Comparison of ENCODE assay signal across 10 cellular contexts in the genomic region with DNA sequence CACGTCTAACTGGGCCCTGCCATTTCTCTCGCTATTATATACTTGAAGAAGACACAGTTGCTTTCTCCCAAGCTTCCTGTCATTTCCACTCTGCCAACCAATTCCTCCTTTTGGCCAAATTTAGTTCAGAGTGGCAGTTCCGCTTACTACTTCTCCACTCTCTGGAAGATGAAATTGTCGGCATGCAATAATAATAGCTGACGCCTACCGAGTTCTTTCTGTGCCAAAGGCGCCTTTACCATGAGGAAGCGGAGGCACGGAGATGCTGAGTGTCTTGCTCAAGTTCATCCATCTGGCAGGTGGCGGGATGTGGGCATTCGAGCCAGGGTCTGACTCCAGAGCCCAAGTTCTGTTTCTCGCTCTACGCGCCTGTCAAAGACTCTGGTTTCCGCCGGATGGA. TPM values are rescaled to one million over a fixed set of nuclear protein-coding genes. Genes with fewer than 3 reads are reported as not detected.
A peak's percentile ranks its signal among the peaks of the same experiment; 100 is the strongest.
DNase-seq lines count a peak whose midpoint lies in the region; ATAC-seq, FAIRE-seq and TF ChIP-seq lines count a peak whose summit lies in the region.
"Had no signal": no experiment of that assay in that cellular context is flagged by ENCODE, and none has a peak within 500 bp of the region (broad histone marks: within the 10 kb centered on the region; RNA-seq: fewer than 3 reads in every experiment).

No MANE protein-coding gene starts in this region.

- H3K79me2 ChIP-seq in GM12878 (ENCODE audit: control insufficient read depth, insufficient read depth, low read length), result no peaks in the 10 kb centered on the region

- H3K4me2 ChIP-seq in GM12878 (ENCODE audit: control insufficient read depth, insufficient read depth), result peak overlapping the region; percentile 70

- TF ChIP-seq EP300 in GM12878 (IDR thresholded peaks at IDR 0.05; ENCODE audit: borderline replicate concordance in 1 of 2, control insufficient read depth in 1 of 2, low read depth in 2 of 2, low read length in 2 of 2), result no peak

- H3K27ac ChIP-seq in GM12878 (ENCODE audit: control insufficient read depth, insufficient read depth) (peak overlapping the region; percentile 45), small intestine (ENCODE audit: low read depth in 1 of 2, low read length in 1 of 2) (peak overlapping the region in 1 of 2 donors; percentile 36)

- POLR2A ChIA-PET in GM12878 (lab: Charles Lee), result no interaction called here
- POLR2A ChIA-PET in naive thymus-derived CD8-positive, alpha-beta T cell (lab: Charles Lee), result no interaction called here

- H3K27me3 Mint-ChIP-seq in stimulated activated naive CD8-positive, alpha-beta T cell treated with anti-CD3 and anti-CD28 coated beads, Interleukin-15, Interleukin-2, amounts not matched to agents 100 ng/mL and 50 ng/mL, for 24 hours, result no peaks in the 10 kb centered on the region
- H3K27me3 Mint-ChIP-seq in naive thymus-derived CD8-positive, alpha-beta T cell, result no peaks in the 10 kb centered on the region
- peaks cover 13% of the 10 kb centered on the region for H3K27me3 Mint-ChIP-seq in Calu3 (ENCODE audit: unreplicated experiment)

- peak overlapping the region; percentile 91 for H3K27ac Mint-ChIP-seq in stimulated activated naive CD8-positive, alpha-beta T cell treated with anti-CD3 and anti-CD28 coated beads, Interleukin-15, Interleukin-2, amounts not matched to agents 100 ng/mL and 50 ng/mL, for 24 hours
- peak overlapping the region in 9 of 10 donors; percentile 72 to 97 (median 90) for H3K27ac Mint-ChIP-seq in naive thymus-derived CD8-positive, alpha-beta T cell
- H3K27ac Mint-ChIP-seq in Calu3 (ENCODE audit: unreplicated experiment), result no peak overlapping the region

- peaks cover 61% of the 10 kb centered on the region for H3K4me1 Mint-ChIP-seq in stimulated activated naive CD8-positive, alpha-beta T cell treated with anti-CD3 and anti-CD28 coated beads, Interleukin-15, Interleukin-2, amounts not matched to agents 100 ng/mL and 50 ng/mL, for 24 hours (ENCODE audit: low read depth)
- H3K4me1 Mint-ChIP-seq in naive thymus-derived CD8-positive, alpha-beta T cell, result peaks cover 15 to 40% (median 29%) of the 10 kb centered on the region in 4 donors
- H3K4me1 Mint-ChIP-seq in Calu3 (ENCODE audit: low read depth, unreplicated experiment), result no peaks in the 10 kb centered on the region

- RAD21 ChIA-PET in GM12878 (lab: Charles Lee; ENCODE audit: unreplicated experiment), result no interaction called here

- CTCF ChIA-PET in GM12878 (lab: Yijun Ruan, JAX), result interaction anchor here (1.4 to 2.2 kb wide), 2 partner anchors 16 kb away, joined by 4 to 6 read pairs; a partner anchor contains a TSS
- CTCF ChIA-PET in Calu3 (lab: Charles Lee), result no interaction called here

- no TSS peak for BruUV-seq in GM12878 (replicated peaks; lab: Mats Ljungman, UMichigan)
- BruUV-seq in Calu3 (replicated peaks; lab: Mats Ljungman, UMichigan), result no TSS peak

- peak overlapping the region; percentile 67 for H3K4me3 Mint-ChIP-seq in stimulated activated naive CD8-positive, alpha-beta T cell treated with anti-CD3 and anti-CD28 coated beads, Interleukin-15, Interleukin-2, amounts not matched to agents 100 ng/mL and 50 ng/mL, for 24 hours
- peak overlapping the region; percentile 76 to 90 (median 86) for H3K4me3 Mint-ChIP-seq in naive thymus-derived CD8-positive, alpha-beta T cell
- H3K4me3 Mint-ChIP-seq in Calu3 (ENCODE audit: low read depth, unreplicated experiment), result no peak overlapping the region

- H3K9me3 ChIP-seq in GM12878 (replicated peaks; ENCODE audit: control insufficient read depth, insufficient read depth, low read length), result no peaks in the 10 kb centered on the region
- no peaks in the 10 kb centered on the region for H3K9me3 ChIP-seq in small intestine (ENCODE audit: control insufficient read depth, low read depth)
- H3K9me3 ChIP-seq in HAP-1, result no peaks in the 10 kb centered on the region
- H3K9me3 ChIP-seq: BE2C had no signal

- H3K9me3 Mint-ChIP-seq in stimulated activated naive CD8-positive, alpha-beta T cell treated with anti-CD3 and anti-CD28 coated beads, Interleukin-15, Interleukin-2, amounts not matched to agents 100 ng/mL and 50 ng/mL, for 24 hours, result no peaks in the 10 kb centered on the region
- H3K9me3 Mint-ChIP-seq in naive thymus-derived CD8-positive, alpha-beta T cell, result no peaks in the 10 kb centered on the region
- no peaks in the 10 kb centered on the region for H3K9me3 Mint-ChIP-seq in Calu3 (ENCODE audit: low read depth, unreplicated experiment)

- ATAC-seq in stimulated activated naive CD8-positive, alpha-beta T cell treated with anti-CD3 and anti-CD28 coated beads, Interleukin-15, Interleukin-2, amounts not matched to agents 100 U/mL and 50 U/mL, for 24 hours, result no peak
- no peak for ATAC-seq in GM12878
- ATAC-seq in naive thymus-derived CD8-positive, alpha-beta T cell, result no peak

- TF ChIP-seq CTCF in GM12878 (IDR thresholded peaks at IDR 0.05 in 2 of 3, conservative IDR thresholded peaks at IDR 0.05 in 1 of 3; ENCODE audit: control insufficient read depth in 2 of 3, extremely low read depth in 1 of 3, insufficient read depth in 1 of 3, low read depth in 3 of 3, low read length in 3 of 3) (no peak), Calu3 (IDR thresholded peaks at IDR 0.05; ENCODE audit: unreplicated experiment) (no peak)

- H3K4me1 ChIP-seq in GM12878 (ENCODE audit: control insufficient read depth, insufficient read depth, low read length) (peaks cover 31% of the 10 kb centered on the region), small intestine (ENCODE audit: control insufficient read depth in 2 of 2, insufficient read depth in 1 of 2, low read depth in 1 of 2, low read length in 1 of 2) (no peaks in the 10 kb centered on the region), HAP-1 (peaks cover 2% of the 10 kb centered on the region)
- H3K4me1 ChIP-seq: BE2C had no signal

- 98% methylated on average over 16 of the region's 16 CpGs for WGBS in GM12878 (ENCODE audit: insufficient coverage, insufficient replicate concordance, low lambda C conversion rate, missing lambda C conversion rate)
- WGBS in small intestine, 3 donors, result 92 to 95% (median 93%) methylated on average over 16 of the region's 16 CpGs

- no peak for DNase-seq in stimulated activated naive CD8-positive, alpha-beta T cell treated with anti-CD3 and anti-CD28 coated beads, Interleukin-15, Interleukin-2, amounts not matched to agents 100 U/mL and 50 U/mL, for 24 hours
- no peak for DNase-seq in GM12878 (ENCODE audit: low read depth, low spot score)
- no peak for DNase-seq in naive thymus-derived CD8-positive, alpha-beta T cell
- DNase-seq in ureter (ENCODE audit: low spot score), result no peak
- no peak for DNase-seq in small intestine
- DNase-seq in HAP-1 (ENCODE audit: low spot score in 2 of 2), result no peak
- no peak for DNase-seq in Calu3
- DNase-seq: amniotic stem cell, BE2C had no signal

- SMC1A ChIA-PET in GM12878 (lab: Charles Lee; ENCODE audit: uncharacterized antibody, unreplicated experiment), result interaction anchor here (1.8 kb wide), 1 partner anchor 15 kb away, joined by 5 read pairs; no protein-coding TSS in a partner anchor

- H3K9ac ChIP-seq in GM12878 (ENCODE audit: control insufficient read depth, insufficient read depth, low read length), result peak overlapping the region; percentile 28; the same call in 1 of the 2 replicates

- no peaks in the 10 kb centered on the region for H3K27me3 ChIP-seq in GM12878 (replicated peaks in 1 of 2; ENCODE audit: control insufficient read depth in 2 of 2, insufficient read depth in 2 of 2, low read length in 1 of 2)
- H3K27me3 ChIP-seq in small intestine (ENCODE audit: control insufficient read depth in 2 of 2, insufficient read depth in 2 of 2, low read length in 2 of 2), result no peaks in the 10 kb centered on the region
- no peaks in the 10 kb centered on the region for H3K27me3 ChIP-seq in HAP-1 (ENCODE audit: low read depth)
- H3K27me3 ChIP-seq: BE2C had no signal

- TF ChIP-seq POLR2A in GM12878 (IDR thresholded peaks at IDR 0.05; ENCODE audit: low read depth, low read length), result no peak

- no peak for TF ChIP-seq RAD21 in GM12878 (IDR thresholded peaks at IDR 0.05; ENCODE audit: insufficient read depth, low read depth, low read length)

- no peaks in the 10 kb centered on the region for H4K20me1 ChIP-seq in GM12878 (ENCODE audit: control insufficient read depth, insufficient read depth)

- no peaks in the 10 kb centered on the region for H3K36me3 ChIP-seq in GM12878 (ENCODE audit: control insufficient read depth in 2 of 2, insufficient read depth in 2 of 2, low read length in 1 of 2)
- H3K36me3 ChIP-seq in small intestine (ENCODE audit: control insufficient read depth in 2 of 2, insufficient read depth in 2 of 2, low read length in 2 of 2), result no peaks in the 10 kb centered on the region
- H3K36me3 ChIP-seq in HAP-1 (replicated peaks), result no peaks in the 10 kb centered on the region
- H3K36me3 ChIP-seq: BE2C had no signal

- H3K36me3 Mint-ChIP-seq in stimulated activated naive CD8-positive, alpha-beta T cell treated with anti-CD3 and anti-CD28 coated beads, Interleukin-15, Interleukin-2, amounts not matched to agents 100 ng/mL and 50 ng/mL, for 24 hours (ENCODE audit: low read depth), result no peaks in the 10 kb centered on the region
- H3K36me3 Mint-ChIP-seq in naive thymus-derived CD8-positive, alpha-beta T cell, result no peaks in the 10 kb centered on the region
- no peaks in the 10 kb centered on the region for H3K36me3 Mint-ChIP-seq in Calu3 (ENCODE audit: insufficient read depth, unreplicated experiment)

- intact Hi-C loops in GM12878 (cut with micrococcal nuclease; ENCODE audit: unreplicated experiment), result no loop called here
- intact Hi-C loops in Calu3 (cut with micrococcal nuclease; ENCODE audit: unreplicated experiment), result no loop called here

- FAIRE-seq in GM12878 (lab: Jason Lieb, UNC), result no peak
- FAIRE-seq in small intestine (lab: Jason Lieb, UNC), result no peak

- in situ Hi-C loops in GM12878 (cut with MboI), result no loop called here
- in situ Hi-C loops in HAP-1 (cut with MboI; ENCODE audit: low sequenced_read_pairs), result no loop called here

- H3K4me3 ChIP-seq in GM12878, result peak overlapping the region; percentile 23; the same call in 1 of the 2 replicates
- H3K4me3 ChIP-seq in small intestine (ENCODE audit: low read depth in 1 of 2, low read length in 2 of 2), result no peak overlapping the region
- H3K4me3 ChIP-seq in HAP-1, result no peak overlapping the region

- peak overlapping the region; percentile 74 for H2AFZ ChIP-seq in GM12878 (ENCODE audit: control insufficient read depth, low read depth, low read length)

RNA-seq across cellular contexts. Expression of a gene that starts 14.6 kb away (rescaled TPM):
- total RNA-seq in GM12878 (2013; cell fraction: nucleolus; rRNA removed), result 70.0 and 72.5 TPM in 2 replicates
- total RNA-seq in GM12878 (2014; rRNA removed) (18.5 and 24.1 TPM in 2 replicates), GM12878 (2014; rRNA removed; fragmentation: Illumina TruSeq; extraction: Trizol) (5.4 and 6.8 TPM in 2 replicates), GM12878 (2021) (42.2 and 44.0 TPM in 2 replicates), ureter (4.2 TPM), Calu3 (2022) (0.39 and 0.99 TPM in 2 replicates)
- 10.4 TPM for polyA plus RNA-seq in GM12878 (2011; ENCODE audit: low read depth)
- polyA plus RNA-seq in GM12878 (2011; rRNA removed) (4.2 and 14.0 TPM in 2 replicates), GM12878 (2014; fragmentation: Illumina TruSeq; extraction: Trizol) (5.1 and 12.8 TPM in 2 replicates), GM12878 (2014; fragmentation: Nextera tagmentation; extraction: Ambion mirVana) (under 1 TPM; 0.35 TPM), GM12878 (2014; rRNA removed) (25.2 and 26.8 TPM in 2 replicates), GM12878 (2016; fragmentation: Nextera tagmentation; extraction: Ambion mirVana) (10 to 100 TPM in 1 of 2 experiments, 1 to 10 TPM in 1; 7.8 to 12.4 TPM), small intestine (1 to 10 TPM in 1 of 3 donors, under 1 TPM in 1, not detected in 1; 0.54 to 4.1 TPM)
- polyA plus RNA-seq in GM12878 (2011; cell fraction: cytosol; rRNA removed), result 12.0 and 13.3 TPM in 2 replicates
- 33.2 and 39.5 TPM in 2 replicates for polyA plus RNA-seq in GM12878 (2011; cell fraction: nucleus; rRNA removed)
- 23.8 and 29.3 TPM in 2 replicates for polyA plus RNA-seq in GM12878 (2012)
- polyA minus RNA-seq in GM12878 (2011; rRNA and poly(A)+ RNA removed), result 13.3 and 21.8 TPM in 2 replicates
- polyA minus RNA-seq in GM12878 (2011; cell fraction: cytosol; rRNA and poly(A)+ RNA removed), result 6.9 and 9.0 TPM in 2 replicates
- polyA minus RNA-seq in GM12878 (2011; cell fraction: nucleus; rRNA and poly(A)+ RNA removed), result 9.7 and 20.3 TPM in 2 replicates
- total RNA-seq in naive thymus-derived CD8-positive, alpha-beta T cell, result 1 to 10 TPM; 3.4 to 4.1 TPM
- under 1 TPM; 0.29 to 0.92 (median 0.87) TPM for polyA plus RNA-seq in naive thymus-derived CD8-positive, alpha-beta T cell

RNA-seq across cellular contexts. Expression of a gene that starts 56.4 kb away (rescaled TPM):
- 10.8 and 11.8 TPM in 2 replicates for total RNA-seq in GM12878 (2013; cell fraction: nucleolus; rRNA removed)
- total RNA-seq in GM12878 (2014; rRNA removed), result 12.6 and 16.1 TPM in 2 replicates
- total RNA-seq in GM12878 (2014; rRNA removed; fragmentation: Illumina TruSeq; extraction: Trizol), result 17.3 and 17.5 TPM in 2 replicates
- 14.5 and 15.0 TPM in 2 replicates for total RNA-seq in GM12878 (2021)
- polyA plus RNA-seq in GM12878 (2011; ENCODE audit: low read depth), result 6.1 TPM
- polyA plus RNA-seq in GM12878 (2011; rRNA removed), result 16.0 and 25.2 TPM in 2 replicates
- polyA plus RNA-seq in GM12878 (2011; cell fraction: cytosol; rRNA removed), result 4.5 and 5.1 TPM in 2 replicates
- polyA plus RNA-seq in GM12878 (2011; cell fraction: nucleus; rRNA removed), result 2.9 and 3.8 TPM in 2 replicates
- polyA plus RNA-seq in GM12878 (2012), result 8.4 and 8.9 TPM in 2 replicates
- 16.6 and 19.8 TPM in 2 replicates for polyA plus RNA-seq in GM12878 (2014; fragmentation: Illumina TruSeq; extraction: Trizol)
- 10 to 100 TPM in 1 of 2 experiments, 1 to 10 TPM in 1; 7.5 to 10.0 TPM for polyA plus RNA-seq in GM12878 (2014; fragmentation: Nextera tagmentation; extraction: Ambion mirVana)
- 9.3 and 11.0 TPM in 2 replicates for polyA plus RNA-seq in GM12878 (2014; rRNA removed)
- polyA plus RNA-seq in GM12878 (2016; fragmentation: Nextera tagmentation; extraction: Ambion mirVana), result 1 to 10 TPM; 4.0 TPM
- 7.7 and 8.3 TPM in 2 replicates for polyA minus RNA-seq in GM12878 (2011; rRNA and poly(A)+ RNA removed)
- 3.6 and 4.4 TPM in 2 replicates for polyA minus RNA-seq in GM12878 (2011; cell fraction: cytosol; rRNA and poly(A)+ RNA removed)
- 1.2 and 2.4 TPM in 2 replicates for polyA minus RNA-seq in GM12878 (2011; cell fraction: nucleus; rRNA and poly(A)+ RNA removed)
- 1 to 10 TPM; 4.3 to 4.7 TPM for total RNA-seq in naive thymus-derived CD8-positive, alpha-beta T cell
- polyA plus RNA-seq in naive thymus-derived CD8-positive, alpha-beta T cell, result 1 to 10 TPM; 1.7 to 2.9 (median 2.8) TPM
- total RNA-seq in ureter, result 5.8 TPM
- polyA plus RNA-seq in small intestine, result 1 to 10 TPM; 3.2 to 8.3 (median 4.9) TPM
- 10.8 and 12.1 TPM in 2 replicates for total RNA-seq in Calu3 (2022)

RNA-seq across cellular contexts. Expression of a gene that starts 56.6 kb away (rescaled TPM):
- 6.2 and 6.4 TPM in 2 replicates for total RNA-seq in GM12878 (2013; cell fraction: nucleolus; rRNA removed)
- total RNA-seq in GM12878 (2014; rRNA removed), result 8.9 and 10.4 TPM in 2 replicates
- 14.5 and 15.8 TPM in 2 replicates for total RNA-seq in GM12878 (2014; rRNA removed; fragmentation: Illumina TruSeq; extraction: Trizol)
- total RNA-seq in GM12878 (2021), result 11.5 and 16.0 TPM in 2 replicates
- 9.7 TPM for polyA plus RNA-seq in GM12878 (2011; ENCODE audit: low read depth)
- polyA plus RNA-seq in GM12878 (2011; rRNA removed), result 7.7 and 14.0 TPM in 2 replicates
- 5.0 and 5.5 TPM in 2 replicates for polyA plus RNA-seq in GM12878 (2011; cell fraction: cytosol; rRNA removed)
- polyA plus RNA-seq in GM12878 (2011; cell fraction: nucleus; rRNA removed), result 4.1 and 6.7 TPM in 2 replicates
- 7.8 and 11.0 TPM in 2 replicates for polyA plus RNA-seq in GM12878 (2012)
- polyA plus RNA-seq in GM12878 (2014; fragmentation: Illumina TruSeq; extraction: Trizol), result 16.9 and 26.7 TPM in 2 replicates
- polyA plus RNA-seq in GM12878 (2014; fragmentation: Nextera tagmentation; extraction: Ambion mirVana), result 10 to 100 TPM; 17.4 to 18.4 TPM
- 12.7 and 14.2 TPM in 2 replicates for polyA plus RNA-seq in GM12878 (2014; rRNA removed)
- 10 to 100 TPM; 18.9 to 20.3 TPM for polyA plus RNA-seq in GM12878 (2016; fragmentation: Nextera tagmentation; extraction: Ambion mirVana)
- polyA minus RNA-seq in GM12878 (2011; rRNA and poly(A)+ RNA removed), result 5.7 and 7.4 TPM in 2 replicates
- polyA minus RNA-seq in GM12878 (2011; cell fraction: cytosol; rRNA and poly(A)+ RNA removed), result 1.6 and 3.1 TPM in 2 replicates
- 1.8 and 1.9 TPM in 2 replicates for polyA minus RNA-seq in GM12878 (2011; cell fraction: nucleus; rRNA and poly(A)+ RNA removed)
- total RNA-seq in naive thymus-derived CD8-positive, alpha-beta T cell, result 10 to 100 TPM; 19.4 to 23.0 TPM
- polyA plus RNA-seq in naive thymus-derived CD8-positive, alpha-beta T cell, result 10 to 100 TPM; 11.8 to 17.4 (median 12.6) TPM
- total RNA-seq in ureter, result 8.1 TPM
- polyA plus RNA-seq in small intestine, result 1 to 10 TPM; 5.4 to 8.9 (median 7.3) TPM
- total RNA-seq in Calu3 (2022), result 20.3 and 23.9 TPM in 2 replicates
